In the genomic region with DNA sequence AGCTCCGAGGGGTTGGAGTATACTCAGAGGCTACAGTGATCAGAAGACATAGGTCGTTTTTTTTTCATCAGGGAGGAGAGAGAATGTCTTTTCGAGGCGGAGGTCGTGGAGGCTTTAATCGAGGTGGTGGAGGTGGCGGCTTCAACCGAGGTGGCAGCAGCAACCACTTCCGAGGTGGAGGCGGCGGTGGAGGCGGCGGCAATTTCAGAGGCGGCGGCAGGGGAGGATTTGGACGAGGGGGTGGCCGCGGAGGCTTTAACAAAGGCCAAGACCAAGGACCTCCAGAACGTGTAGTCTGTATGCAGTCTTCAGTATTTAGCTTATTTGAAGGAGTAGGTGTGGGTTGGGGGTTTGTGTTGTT, we compare ENCODE assay signal across 8 cellular contexts. TPM values are rescaled to one million over a fixed set of nuclear protein-coding genes. Genes with fewer than 3 reads are reported as not detected.
A peak's percentile ranks its signal among the peaks of the same experiment; 100 is the strongest.
DNase-seq lines count a peak whose midpoint lies in the region; ATAC-seq and TF ChIP-seq lines count a peak whose summit lies in the region.

No MANE protein-coding gene starts in this region.

- no peaks in the 10 kb centered on the region for H3K27me3 Mint-ChIP-seq in activated CD4-positive, alpha-beta T cell treated with anti-CD3 and anti-CD28 coated beads, Interleukin-2, amount 10 ng/mL, durations not matched to agents 24 days and 14 days
- H3K27me3 Mint-ChIP-seq in nephron progenitor cell (ENCODE audit: low read depth, poor library complexity): peaks cover 7% of the 10 kb centered on the region

- no peaks in the 10 kb centered on the region for H3K27me3 ChIP-seq in effector memory CD4-positive, alpha-beta T cell (replicated peaks; ENCODE audit: control insufficient read depth, insufficient read depth, low read length, poor library complexity, severe bottlenecking)
- H3K27me3 ChIP-seq in subcutaneous abdominal adipose tissue (ENCODE audit: control insufficient read depth in 5 of 5, insufficient read depth in 4 of 5, low read length in 5 of 5): no peaks in the 10 kb centered on the region

- peak overlapping the region; percentile 98 for H3K27ac Mint-ChIP-seq in activated CD4-positive, alpha-beta T cell treated with anti-CD3 and anti-CD28 coated beads, Interleukin-2, amount 10 ng/mL, durations not matched to agents 24 days and 14 days
- peak overlapping the region; percentile 98 for H3K27ac Mint-ChIP-seq in nephron progenitor cell

- TF ChIP-seq CTCF in nephron progenitor cell (IDR thresholded peaks at IDR 0.05): no peak

- peaks cover 43% of the 10 kb centered on the region for H3K36me3 Mint-ChIP-seq in activated CD4-positive, alpha-beta T cell treated with anti-CD3 and anti-CD28 coated beads, Interleukin-2, amount 10 ng/mL, durations not matched to agents 24 days and 14 days (ENCODE audit: low read depth)
- peaks cover 39% of the 10 kb centered on the region for H3K36me3 Mint-ChIP-seq in nephron progenitor cell (ENCODE audit: low read depth)

- peak overlapping the region; percentile 88 for H3K27ac ChIP-seq in effector memory CD4-positive, alpha-beta T cell (ENCODE audit: insufficient read depth, low read length, poor library complexity, severe bottlenecking)
- peak overlapping the region; percentile 85 for H3K27ac ChIP-seq in subcutaneous abdominal adipose tissue (ENCODE audit: low read depth, low read length)

- peak overlapping the region; percentile 84 for H3K4me3 ChIP-seq in effector memory CD4-positive, alpha-beta T cell (ENCODE audit: insufficient read depth, low read depth, low read length, poor library complexity, severe bottlenecking)
- peak overlapping the region; percentile 90 to 99 (median 97) for H3K4me3 ChIP-seq in subcutaneous abdominal adipose tissue (ENCODE audit: low read depth in 1 of 5, low read length in 5 of 5)

- intact Hi-C loops in activated CD4-positive, alpha-beta T cell treated with anti-CD3 and anti-CD28 coated beads, Interleukin-2, amount 10 ng/mL, durations not matched to agents 24 days and 14 days (cut with micrococcal nuclease): loop anchor here (5.0 to 10.0 kb wide), 5 partner anchors 54 to 1829 kb away; partner anchors contain the start of genes HADH, OSTC and RPL34

- peak overlapping the region; percentile 78 to 97 (median 93) for H3K9ac ChIP-seq in subcutaneous abdominal adipose tissue (ENCODE audit: low read length in 5 of 5)

- H3K4me1 Mint-ChIP-seq in activated CD4-positive, alpha-beta T cell treated with anti-CD3 and anti-CD28 coated beads, Interleukin-2, amount 10 ng/mL, durations not matched to agents 24 days and 14 days: peaks cover 41% of the 10 kb centered on the region
- peaks cover 49% of the 10 kb centered on the region for H3K4me1 Mint-ChIP-seq in nephron progenitor cell

- peak overlapping the region; percentile 95 for H3K4me3 Mint-ChIP-seq in activated CD4-positive, alpha-beta T cell treated with anti-CD3 and anti-CD28 coated beads, Interleukin-2, amount 10 ng/mL, durations not matched to agents 24 days and 14 days
- peak overlapping the region; percentile 100 for H3K4me3 Mint-ChIP-seq in nephron progenitor cell

- H3K36me3 ChIP-seq in effector memory CD4-positive, alpha-beta T cell (ENCODE audit: control insufficient read depth, insufficient read depth, low read length): peaks cover 9% of the 10 kb centered on the region
- peaks cover 0 to 18% (median 6%) of the 10 kb centered on the region in 5 donors for H3K36me3 ChIP-seq in subcutaneous abdominal adipose tissue (ENCODE audit: control insufficient read depth in 5 of 5, insufficient read depth in 5 of 5, low read length in 5 of 5)

- no peaks in the 10 kb centered on the region for H3K9me3 Mint-ChIP-seq in activated CD4-positive, alpha-beta T cell treated with anti-CD3 and anti-CD28 coated beads, Interleukin-2, amount 10 ng/mL, durations not matched to agents 24 days and 14 days
- H3K9me3 Mint-ChIP-seq in nephron progenitor cell: no peaks in the 10 kb centered on the region

- H3K4me1 ChIP-seq in effector memory CD4-positive, alpha-beta T cell (ENCODE audit: control insufficient read depth, insufficient read depth, low read length, poor library complexity, severe bottlenecking): peaks cover 5% of the 10 kb centered on the region
- H3K4me1 ChIP-seq in subcutaneous abdominal adipose tissue (ENCODE audit: control insufficient read depth in 5 of 5, insufficient read depth in 5 of 5, low read length in 5 of 5): peaks cover 0 to 23% (median 19%) of the 10 kb centered on the region in 5 donors

- ATAC-seq in HG02938 (IDR thresholded peaks at IDR 0.05; ENCODE audit: unreplicated experiment) (peak; percentile 4), HG03045 (IDR thresholded peaks at IDR 0.05; ENCODE audit: unreplicated experiment) (no peak), HG03571 (IDR thresholded peaks at IDR 0.05; ENCODE audit: unreplicated experiment) (no peak)

- no peaks in the 10 kb centered on the region for H3K9me3 ChIP-seq in effector memory CD4-positive, alpha-beta T cell (ENCODE audit: control insufficient read depth, low read length)
- H3K9me3 ChIP-seq in subcutaneous abdominal adipose tissue (ENCODE audit: control insufficient read depth in 5 of 5, low read length in 5 of 5): no peaks in the 10 kb centered on the region

- DNase-seq in activated CD4-positive, alpha-beta T cell treated with anti-CD3 and anti-CD28 coated beads, Interleukin-2, amount 10 ng/mL, durations not matched to agents 24 days and 14 days: peak; percentile 88
- peak; percentile 22 to 34 (median 27) for DNase-seq in effector memory CD4-positive, alpha-beta T cell
- DNase-seq in nephron progenitor cell (peak; percentile 35), NCI-H1694 (lab: John Stamatoyannopoulos, UW) (no peak)

RNA-seq across cellular contexts. Expression of gene GAR1, which starts 0.5 kb away (rescaled TPM):
- 59.1 and 61.8 TPM in 2 replicates for total RNA-seq in activated CD4-positive, alpha-beta T cell treated with anti-CD3 and anti-CD28 coated beads, Interleukin-2, amount 10 ng/mL, durations not matched to agents 24 days and 14 days

RNA-seq across cellular contexts. Expression of gene RRH, which starts 11.7 kb away (rescaled TPM):
- not detected in 2 replicates for total RNA-seq in activated CD4-positive, alpha-beta T cell treated with anti-CD3 and anti-CD28 coated beads, Interleukin-2, amount 10 ng/mL, durations not matched to agents 24 days and 14 days

RNA-seq across cellular contexts. Expression of gene CFI, which starts 14.3 kb away (rescaled TPM):
- not detected in 2 replicates for total RNA-seq in activated CD4-positive, alpha-beta T cell treated with anti-CD3 and anti-CD28 coated beads, Interleukin-2, amount 10 ng/mL, durations not matched to agents 24 days and 14 days

RNA-seq across cellular contexts. Expression of gene LRIT3, which starts 31.8 kb away (rescaled TPM):
- 0.09 TPM in 1 of 2 replicates, not detected in the other for total RNA-seq in activated CD4-positive, alpha-beta T cell treated with anti-CD3 and anti-CD28 coated beads, Interleukin-2, amount 10 ng/mL, durations not matched to agents 24 days and 14 days
